13 cellular contexts compared by ENCODE assay signal in the genomic region with DNA sequence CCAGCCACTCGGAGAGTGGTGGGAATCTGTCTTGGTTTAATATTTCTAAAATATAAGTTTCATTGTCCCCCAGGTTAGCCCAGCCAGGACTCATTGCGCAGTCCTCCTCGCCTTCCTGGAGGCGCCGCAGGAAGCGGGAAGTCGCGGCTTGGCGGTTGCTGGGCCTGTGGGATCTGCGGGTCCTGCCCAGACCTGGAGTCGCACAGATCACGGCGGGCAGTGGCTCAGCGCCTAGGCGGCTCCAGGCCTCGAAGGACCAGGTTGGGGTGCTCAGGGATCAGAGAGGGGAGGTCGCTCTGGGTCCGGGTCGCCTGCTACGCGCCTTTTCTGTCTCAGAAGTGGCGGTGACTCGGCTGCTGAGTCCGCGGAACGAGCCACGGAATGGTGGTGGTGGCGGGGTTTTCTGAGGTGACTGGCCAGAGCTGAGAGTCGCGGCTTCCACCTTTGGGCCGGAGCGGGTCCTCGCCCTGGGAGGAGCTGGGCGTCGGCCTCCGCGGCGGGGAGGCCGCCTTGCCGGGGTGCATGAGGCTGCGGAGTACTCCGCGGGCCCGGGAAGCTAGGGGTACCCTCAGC. TPM values are rescaled to one million over a fixed set of nuclear protein-coding genes. Genes with fewer than 3 reads are reported as not detected.
A peak's percentile ranks its signal among the peaks of the same experiment; 100 is the strongest.
DNase-seq lines count a peak whose midpoint lies in the region; ATAC-seq and TF ChIP-seq lines count a peak whose summit lies in the region.
"Had no signal": no experiment of that assay in that cellular context is flagged by ENCODE, and none has a peak within 500 bp of the region (broad histone marks: within the 10 kb centered on the region; RNA-seq: fewer than 3 reads in every experiment).

No MANE protein-coding gene starts in this region.

- peak overlapping the region; percentile 31 for H3K27ac Mint-ChIP-seq in activated CD4-positive, alpha-beta T cell treated with anti-CD3 and anti-CD28 coated beads, Interleukin-2, amount 10 ng/mL, durations not matched to agents 7 days and 5 days

- no peaks in the 10 kb centered on the region for H4K20me1 ChIP-seq in hepatocyte (ENCODE audit: insufficient read depth, poor library complexity, severe bottlenecking)

- H3K36me3 ChIP-seq in hepatocyte (replicated peaks; ENCODE audit: insufficient read depth, low read depth), result no peaks in the 10 kb centered on the region
- no peaks in the 10 kb centered on the region for H3K36me3 ChIP-seq in suprapubic skin
- H3K36me3 ChIP-seq: heart right ventricle had no signal

- no peaks in the 10 kb centered on the region for H3K9me2 ChIP-seq in hepatocyte (replicated peaks; ENCODE audit: insufficient read depth)

- H3K4me3 ChIP-seq in hepatocyte, result no peak overlapping the region
- peak overlapping the region; percentile 26 for H3K4me3 ChIP-seq in suprapubic skin

- H3K9me3 ChIP-seq in hepatocyte (ENCODE audit: low read depth) (no peaks in the 10 kb centered on the region), suprapubic skin (no peaks in the 10 kb centered on the region)
- H3K9me3 ChIP-seq: heart right ventricle had no signal

- 5% methylated on average over 44 of the region's 44 CpGs for WGBS in hepatocyte (ENCODE audit: low lambda C conversion rate, missing lambda C conversion rate)
- 48% methylated on average over 21 of the region's 44 CpGs for WGBS in suprapubic skin

- TF ChIP-seq CTCF in hepatocyte (IDR thresholded peaks at IDR 0.05; ENCODE audit: poor library complexity), result no peak
- no peak for TF ChIP-seq CTCF in suprapubic skin (IDR thresholded peaks at IDR 0.05)

- peaks cover 87% of the 10 kb centered on the region for H3K27me3 Mint-ChIP-seq in activated CD4-positive, alpha-beta T cell treated with anti-CD3 and anti-CD28 coated beads, Interleukin-2, amount 10 ng/mL, durations not matched to agents 7 days and 5 days

- H3K27ac ChIP-seq in hepatocyte (no peak overlapping the region), suprapubic skin (no peak overlapping the region)
- H3K27ac ChIP-seq: VCaP had no signal

- TF ChIP-seq POLR2A in suprapubic skin (IDR thresholded peaks at IDR 0.05), result no peak

- H3K36me3 Mint-ChIP-seq in activated CD4-positive, alpha-beta T cell treated with anti-CD3 and anti-CD28 coated beads, Interleukin-2, amount 10 ng/mL, durations not matched to agents 7 days and 5 days (ENCODE audit: low read depth), result peaks cover 6% of the 10 kb centered on the region

- no peak for TF ChIP-seq EP300 in suprapubic skin (IDR thresholded peaks at IDR 0.05)

- H3K4me1 Mint-ChIP-seq in activated CD4-positive, alpha-beta T cell treated with anti-CD3 and anti-CD28 coated beads, Interleukin-2, amount 10 ng/mL, durations not matched to agents 7 days and 5 days, result peaks cover 9% of the 10 kb centered on the region

- CTCF ChIA-PET in activated CD4-positive, alpha-beta T cell treated with anti-CD3 and anti-CD28 coated beads, Interleukin-2, amount 10 ng/mL, durations not matched to agents 7 days and 5 days (lab: Charles Lee), result interaction anchor here (0.9 to 5.9 kb wide), 4 partner anchors 14 to 69 kb away, joined by 3 to 22 read pairs (median 11); no protein-coding TSS in a partner anchor

- no peaks in the 10 kb centered on the region for H3K79me2 ChIP-seq in hepatocyte

- H3K4me2 ChIP-seq in hepatocyte, result peak overlapping the region; percentile 69

- H2AFZ ChIP-seq in hepatocyte, result peak overlapping the region; percentile 35

- no peak for ATAC-seq in HG03097 (IDR thresholded peaks at IDR 0.05; ENCODE audit: low FRiP score, unreplicated experiment)

- no peak for DNase-seq in activated CD4-positive, alpha-beta T cell treated with anti-CD3 and anti-CD28 coated beads, Interleukin-2, amount 10 ng/mL, durations not matched to agents 7 days and 5 days
- no peak for DNase-seq in activated CD4-positive, alpha-beta T cell treated with anti-CD3 and anti-CD28 coated beads for 4 hours
- no peak for DNase-seq in hepatocyte (ENCODE audit: low spot score)
- DNase-seq in suprapubic skin (ENCODE audit: low spot score in 2 of 2), result peak in 1 of 2 donors; percentile 53
- DNase-seq in hippocampal formation (lab: John Stamatoyannopoulos, UW), result no peak
- DNase-seq: 8988T, Calu3, heart right ventricle, NCI-H1092 treated with DMSO at 0.1 percent for 48 hours had no signal

- H3K27me3 ChIP-seq in hepatocyte (peaks cover 100% of the 10 kb centered on the region), suprapubic skin (peaks cover 99% of the 10 kb centered on the region)

- H3K4me1 ChIP-seq in hepatocyte (ENCODE audit: insufficient read depth) (peaks cover 24% of the 10 kb centered on the region), suprapubic skin (peaks cover 55% of the 10 kb centered on the region)

- no peak overlapping the region for H3K4me3 Mint-ChIP-seq in activated CD4-positive, alpha-beta T cell treated with anti-CD3 and anti-CD28 coated beads, Interleukin-2, amount 10 ng/mL, durations not matched to agents 7 days and 5 days

- POLR2A ChIA-PET in activated CD4-positive, alpha-beta T cell treated with anti-CD3 and anti-CD28 coated beads, Interleukin-2, amount 10 ng/mL, durations not matched to agents 7 days and 5 days (lab: Charles Lee), result no interaction called here

- peaks cover 4% of the 10 kb centered on the region for H3K9me3 Mint-ChIP-seq in activated CD4-positive, alpha-beta T cell treated with anti-CD3 and anti-CD28 coated beads, Interleukin-2, amount 10 ng/mL, durations not matched to agents 7 days and 5 days

RNA-seq across cellular contexts. Expression of gene HOXD3, which starts 2.7 kb away (rescaled TPM):
- not detected for total RNA-seq in activated CD4-positive, alpha-beta T cell treated with anti-CD3 and anti-CD28 coated beads, Interleukin-2, amount 10 ng/mL, durations not matched to agents 7 days and 5 days
- total RNA-seq in hepatocyte (0.13 and 0.20 TPM in 2 replicates), suprapubic skin (1 to 10 TPM in 2 of 4 donors, under 1 TPM in 2; 0.49 to 3.5 (median 1.5) TPM)
- 0.41 TPM in 1 of 2 replicates, not detected in the other for polyA plus RNA-seq in hepatocyte
- total RNA-seq: Calu3, HT-29, pulmonary artery endothelial cell had no signal

RNA-seq across cellular contexts. Expression of gene HOXD4, which starts 8.4 kb away (rescaled TPM):
- not detected for total RNA-seq in activated CD4-positive, alpha-beta T cell treated with anti-CD3 and anti-CD28 coated beads, Interleukin-2, amount 10 ng/mL, durations not matched to agents 7 days and 5 days
- total RNA-seq in hepatocyte (0.40 and 0.70 TPM in 2 replicates), suprapubic skin (1 to 10 TPM in 2 of 4 donors, not detected in 2; 1.9 to 3.1 TPM)
- polyA plus RNA-seq in hepatocyte, result 0.13 TPM in 1 of 2 replicates, not detected in the other
- total RNA-seq: Calu3, HT-29, pulmonary artery endothelial cell had no signal

RNA-seq across cellular contexts. Expression of gene HOXD1, which starts 28.7 kb away (rescaled TPM):
- not detected for total RNA-seq in activated CD4-positive, alpha-beta T cell treated with anti-CD3 and anti-CD28 coated beads, Interleukin-2, amount 10 ng/mL, durations not matched to agents 7 days and 5 days
- total RNA-seq in hepatocyte (not detected in 2 replicates), suprapubic skin (under 1 TPM in 2 of 4 donors, not detected in 2; 0.85 to 0.89 TPM)
- not detected in 2 replicates for polyA plus RNA-seq in hepatocyte
- total RNA-seq: Calu3, HT-29 had no signal

RNA-seq across cellular contexts. Expression of gene HOXD8, which starts 30.3 kb away (rescaled TPM):
- not detected for total RNA-seq in activated CD4-positive, alpha-beta T cell treated with anti-CD3 and anti-CD28 coated beads, Interleukin-2, amount 10 ng/mL, durations not matched to agents 7 days and 5 days
- 1.3 TPM in 2 replicates for total RNA-seq in hepatocyte
- 0.77 TPM in 1 of 2 replicates, not detected in the other for polyA plus RNA-seq in hepatocyte
- 1 to 10 TPM; 1.4 to 6.0 (median 2.6) TPM for total RNA-seq in suprapubic skin
- total RNA-seq: Calu3, HT-29, pulmonary artery endothelial cell had no signal

RNA-seq across cellular contexts. Expression of gene HOXD9, which starts 37.2 kb away (rescaled TPM):
- total RNA-seq in activated CD4-positive, alpha-beta T cell treated with anti-CD3 and anti-CD28 coated beads, Interleukin-2, amount 10 ng/mL, durations not matched to agents 7 days and 5 days, result not detected
- 2.4 and 2.9 TPM in 2 replicates for total RNA-seq in hepatocyte
- polyA plus RNA-seq in hepatocyte, result 3.0 and 4.7 TPM in 2 replicates
- 1 to 10 TPM in 2 of 4 donors, under 1 TPM in 1, not detected in 1; 0.26 to 3.1 (median 2.6) TPM for total RNA-seq in suprapubic skin
- total RNA-seq: Calu3, HT-29, pulmonary artery endothelial cell had no signal
